In genomic region chr7:106812027-106812643, GRCh38 we compare ENCODE assay signal across 14 cellular contexts. TPM values are rescaled to one million over a fixed set of nuclear protein-coding genes. Genes with fewer than 3 reads are reported as not detected.
A peak's percentile ranks its signal among the peaks of the same experiment; 100 is the strongest.
DNase-seq lines count a peak whose midpoint lies in the region; ATAC-seq and TF ChIP-seq lines count a peak whose summit lies in the region.
"Had no signal": no experiment of that assay in that cellular context is flagged by ENCODE, and none has a peak within 500 bp of the region (broad histone marks: within the 10 kb centered on the region; RNA-seq: fewer than 3 reads in every experiment).

No MANE protein-coding gene starts in this region.

- H3K27ac ChIP-seq in MM.1S (ENCODE audit: low read length) = no peak overlapping the region

- H3F3A ChIP-seq in MM.1S (ENCODE audit: insufficient read depth, low read length) = no peaks in the 10 kb centered on the region

- H3K9me3 ChIP-seq in MM.1S (replicated peaks; ENCODE audit: insufficient read depth, low read length) = no peaks in the 10 kb centered on the region
- H3K9me3 ChIP-seq: Caco-2, HAP-1 had no signal

- no peaks in the 10 kb centered on the region for H4K20me1 ChIP-seq in MM.1S (ENCODE audit: insufficient read depth, low read length)

- H3K4me3 ChIP-seq in MM.1S (ENCODE audit: low read length) = no peak overlapping the region
- H3K4me3 ChIP-seq: HAP-1 had no signal

- peak overlapping the region; percentile 20; the same call in 1 of the 2 replicates for H3K4me2 ChIP-seq in MM.1S (ENCODE audit: low read depth, low read length)

- no peak overlapping the region for H3K27ac Mint-ChIP-seq in activated naive CD4-positive, alpha-beta T cell treated with anti-CD3 and anti-CD28 coated beads, Interleukin-2, amount 50 U/mL, for 72 hours
- H3K27ac Mint-ChIP-seq: nephron had no signal

- no peaks in the 10 kb centered on the region for H3K9me2 ChIP-seq in MM.1S (replicated peaks; ENCODE audit: insufficient read depth, low read length)

- peak; percentile 54 for DNase-seq in GDM1 (lab: John Stamatoyannopoulos, UW)
- DNase-seq in MM.1S = peak; percentile 55
- peak; percentile 58 for DNase-seq in foreskin melanocyte
- peak; percentile 12 for DNase-seq in putamen (ENCODE audit: low spot score)
- no peak for DNase-seq in activated naive CD4-positive, alpha-beta T cell treated with anti-CD3 and anti-CD28 coated beads, Interleukin-2, amount 50 U/mL, for 72 hours (ENCODE audit: low spot score in 2 of 2)
- DNase-seq in middle frontal gyrus (ENCODE audit: extremely low spot score, low spot score) = no peak
- DNase-seq: Caco-2, islet precursor cell, KG1, NCI-H2081 had no signal

- H3K36me3 Mint-ChIP-seq in activated naive CD4-positive, alpha-beta T cell treated with anti-CD3 and anti-CD28 coated beads, Interleukin-2, amount 50 U/mL, for 72 hours = no peaks in the 10 kb centered on the region

- no peak for TF ChIP-seq CTCF in MM.1S (IDR thresholded peaks at IDR 0.05; ENCODE audit: low read length)

- no peak overlapping the region for H3K9ac ChIP-seq in MM.1S (ENCODE audit: low read length)

- peaks cover 0 to 3% of the 10 kb centered on the region in 2 donors for H3K9me3 Mint-ChIP-seq in activated naive CD4-positive, alpha-beta T cell treated with anti-CD3 and anti-CD28 coated beads, Interleukin-2, amount 50 U/mL, for 72 hours
- H3K9me3 Mint-ChIP-seq: nephron had no signal

- no peaks in the 10 kb centered on the region for H3K79me2 ChIP-seq in MM.1S (ENCODE audit: low read length)

- H3K27me3 ChIP-seq in MM.1S (replicated peaks; ENCODE audit: insufficient read depth, low read length) = no peaks in the 10 kb centered on the region

- ATAC-seq in activated naive CD4-positive, alpha-beta T cell treated with anti-CD3 and anti-CD28 coated beads, Interleukin-2, amount 50 U/mL, for 72 hours = no peak
- ATAC-seq in GM18907 (IDR thresholded peaks at IDR 0.05; ENCODE audit: unreplicated experiment) (no peak), HG02884 (IDR thresholded peaks at IDR 0.05; ENCODE audit: unreplicated experiment) (no peak)

- peak overlapping the region; percentile 64 for H2AFZ ChIP-seq in MM.1S (ENCODE audit: low read length)

- H3K4me1 ChIP-seq in MM.1S (ENCODE audit: low read length) = peaks cover 14% of the 10 kb centered on the region
- H3K4me1 ChIP-seq: Caco-2 had no signal

- no peaks in the 10 kb centered on the region for H3K36me3 ChIP-seq in MM.1S (replicated peaks; ENCODE audit: insufficient read depth, low read length)
- H3K36me3 ChIP-seq: HAP-1 had no signal

RNA-seq across cellular contexts. Expression of gene PIK3CG, which starts 52.9 kb away (rescaled TPM):
- 10 to 100 TPM in 1 of 2 donors, 1 to 10 TPM in 1; 7.2 to 17.3 TPM for total RNA-seq in activated naive CD4-positive, alpha-beta T cell treated with anti-CD3 and anti-CD28 coated beads, Interleukin-2, amount 50 U/mL, for 72 hours
- total RNA-seq: Caco-2 had no signal

Comparison
In these comparisons a context has a peak if more than half of its experiments do, and no peak if none do; other contexts are left out.
1. DNase-seq: peak in GDM1 (single experiment), MM.1S (single experiment), foreskin melanocyte (single experiment) and putamen (single experiment); none in activated naive CD4-positive, alpha-beta T cell treated with anti-CD3 and anti-CD28 coated beads, Interleukin-2, amount 50 U/mL, for 72 hours (0 of 2) and middle frontal gyrus (single experiment).